In the genomic region with DNA sequence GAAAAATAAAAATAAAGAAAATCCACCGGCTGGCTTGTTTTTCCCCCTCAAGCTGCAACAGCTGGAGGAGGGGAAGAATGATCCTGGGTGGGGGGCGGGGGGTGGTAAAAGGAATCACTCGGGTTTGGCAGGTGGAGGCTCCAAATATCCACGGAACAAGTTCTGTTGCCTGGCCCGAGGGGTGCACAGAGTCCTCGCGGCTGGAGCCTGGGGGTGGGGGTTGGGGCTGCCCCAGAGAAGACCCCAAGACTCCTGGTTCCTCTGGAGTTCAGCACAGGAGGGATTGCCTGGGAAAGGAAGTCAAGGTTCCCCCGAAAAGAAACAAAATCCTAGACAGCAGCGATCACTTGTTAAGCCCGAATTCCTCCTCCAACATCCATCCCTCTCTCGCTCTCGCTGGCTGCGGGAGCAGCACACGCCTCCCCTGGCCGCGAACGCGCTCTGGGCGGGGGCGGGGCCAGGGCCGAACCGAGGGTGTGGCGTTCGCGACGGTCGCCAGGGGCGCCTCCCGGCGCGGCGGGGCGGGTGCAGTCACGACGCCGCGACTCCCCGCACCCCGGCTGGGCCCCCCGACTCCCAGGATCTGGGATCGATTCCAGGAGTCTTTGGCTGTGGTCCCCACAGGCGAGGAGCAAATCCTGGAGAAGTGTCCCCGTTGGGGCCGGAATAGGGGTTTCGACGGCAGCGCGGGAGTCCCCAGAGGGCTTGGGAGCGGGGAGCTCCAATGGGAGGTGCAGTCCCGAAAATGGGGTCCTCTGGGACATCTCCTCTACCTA, we compare ENCODE assay signal across 9 cellular contexts. TPM values are rescaled to one million over a fixed set of nuclear protein-coding genes. Genes with fewer than 3 reads are reported as not detected.
DNase-seq lines count a peak whose midpoint lies in the region; ATAC-seq and TF ChIP-seq lines count a peak whose summit lies in the region.
"Had no signal": no experiment of that assay in that cellular context is flagged by ENCODE, and none has a peak within 500 bp of the region (broad histone marks: within the 10 kb centered on the region; RNA-seq: fewer than 3 reads in every experiment).

A gene (minus strand): TSS at position 443 of the 776 bp plus-strand sequence. CDS start 4,352 bp downstream, outside the sequence.

- H3K9ac ChIP-seq in IMR-90 (ENCODE audit: low read depth, low read length) (no peak within 1 kb of the TSS), iPS-18a (ENCODE audit: low read length) (no peak within 1 kb of the TSS)

- TF ChIP-seq RAD21 in IMR-90 (IDR thresholded peaks at IDR 0.05; ENCODE audit: low read length), result no peak

- no peak within 1 kb of the TSS for H4K5ac ChIP-seq in IMR-90 (ENCODE audit: low read depth, low read length)

- BruUV-seq in IMR-90 (replicated peaks; lab: Mats Ljungman, UMichigan), result no TSS peak

- H2BK5ac ChIP-seq in IMR-90 (ENCODE audit: low read depth, low read length, poor library complexity, severe bottlenecking), result no peak within 1 kb of the TSS

- in situ Hi-C loops in IMR-90 (cut with MboI; ENCODE audit: low sequenced_read_pairs) (no loop called here), GM13977 (cut with MboI; ENCODE audit: low pct_unique_long_range_greater_than_20kb, low sequenced_read_pairs, unreplicated experiment) (no loop called here)

- no peaks in the 10 kb centered on the region for H3K9me3 Mint-ChIP-seq in WTC11
- no peaks in the 10 kb centered on the region for H3K9me3 Mint-ChIP-seq in activated CD4-positive, alpha-beta memory T cell treated with anti-CD3 and anti-CD28 coated beads, Interleukin-2, amount 10 ng/mL, durations not matched to agents 7 days and 5 days

- intact Hi-C loops in IMR-90 (cut with micrococcal nuclease), result no loop called here
- intact Hi-C loops in esophagus squamous epithelium (cut with DNase I), result no loop called here

- no peak within 1 kb of the TSS for H3K56ac ChIP-seq in IMR-90 (ENCODE audit: extremely low read depth, insufficient read depth, low read length)

- no peak within 1 kb of the TSS for H3K14ac ChIP-seq in IMR-90 (replicated peaks; ENCODE audit: low read depth, low read length)

- H3K27me3 ChIP-seq in IMR-90 (ENCODE audit: control insufficient read depth, insufficient read depth, low read length) (peaks cover 19% of the 10 kb centered on the region), iPS-18a (ENCODE audit: control insufficient read depth, insufficient read depth, low read length) (peaks cover 96% of the 10 kb centered on the region), esophagus squamous epithelium (peaks cover 0 to 53% (median 8%) of the 10 kb centered on the region in 4 donors)

- H3K4me1 Mint-ChIP-seq in WTC11, result peaks cover 14% of the 10 kb centered on the region
- no peaks in the 10 kb centered on the region for H3K4me1 Mint-ChIP-seq in activated CD4-positive, alpha-beta memory T cell treated with anti-CD3 and anti-CD28 coated beads, Interleukin-2, amount 10 ng/mL, durations not matched to agents 7 days and 5 days

- TF ChIP-seq CTCF in IMR-90 (conservative IDR thresholded peaks at IDR 0.05; ENCODE audit: low read depth, low read length) (no peak), WTC11 (IDR thresholded peaks at IDR 0.05) (no peak; the same call in 1 of the 2 replicates), GM13977 (IDR thresholded peaks at IDR 0.05; ENCODE audit: extremely low read depth, insufficient read depth, missing control alignments) (no peak), esophagus squamous epithelium (IDR thresholded peaks at IDR 0.05) (no peak)

- no peaks in the 10 kb centered on the region for H3K9me1 ChIP-seq in IMR-90 (ENCODE audit: insufficient read depth, low read length)

- TF ChIP-seq POLR2A in IMR-90 (IDR thresholded peaks at IDR 0.05; ENCODE audit: low read depth, low read length) (no peak), esophagus squamous epithelium (IDR thresholded peaks at IDR 0.05) (no peak)

- POLR2A ChIA-PET in IMR-90 (lab: Charles Lee; ENCODE audit: unreplicated experiment), result no interaction called here
- POLR2A ChIA-PET in WTC11 (lab: Charles Lee), result interaction anchor here (0.7 kb wide), 1 partner anchor 306 kb away, joined by 3 read pairs; a partner anchor contains a TSS
- POLR2A ChIA-PET in activated CD4-positive, alpha-beta memory T cell treated with anti-CD3 and anti-CD28 coated beads, Interleukin-2, amount 10 ng/mL, durations not matched to agents 7 days and 5 days (lab: Charles Lee), result no interaction called here

- H3K4me2 ChIP-seq in IMR-90 (ENCODE audit: low read depth, low read length), result no peak within 1 kb of the TSS; the same call in 1 of the 2 replicates

- no peaks in the 10 kb centered on the region for H3K27me3 Mint-ChIP-seq in WTC11 (ENCODE audit: low read depth)
- H3K27me3 Mint-ChIP-seq in activated CD4-positive, alpha-beta memory T cell treated with anti-CD3 and anti-CD28 coated beads, Interleukin-2, amount 10 ng/mL, durations not matched to agents 7 days and 5 days, result peaks cover 23% of the 10 kb centered on the region

- H3K4me3 ChIP-seq in IMR-90 (ENCODE audit: insufficient read depth, low read depth, low read length) (no peak within 1 kb of the TSS), iPS-18a (ENCODE audit: low read length) (peak within 1 kb of the TSS; percentile 59), esophagus squamous epithelium (peak within 1 kb of the TSS in 2 of 4 donors; percentile 31 to 58)

- H3K4me1 ChIP-seq in IMR-90 (ENCODE audit: control insufficient read depth, insufficient read depth, low read length) (no peaks in the 10 kb centered on the region), iPS-18a (ENCODE audit: control insufficient read depth, low read depth, low read length) (peaks cover 22% of the 10 kb centered on the region), esophagus squamous epithelium (peaks cover 6 to 17% (median 11%) of the 10 kb centered on the region in 3 donors)

- no peak within 1 kb of the TSS for H2AK5ac ChIP-seq in IMR-90 (ENCODE audit: low read depth, low read length)

- no peak within 1 kb of the TSS for H3K4ac ChIP-seq in IMR-90 (ENCODE audit: low read depth, low read length)

- no peak within 1 kb of the TSS for H4K91ac ChIP-seq in IMR-90 (ENCODE audit: insufficient read depth, low read depth, low read length)

- no peak within 1 kb of the TSS for H4K8ac ChIP-seq in IMR-90 (ENCODE audit: low read depth in 2 of 2, low read length in 2 of 2)

- no peak within 1 kb of the TSS for H3K23ac ChIP-seq in IMR-90 (ENCODE audit: low read depth, low read length)

- no peak within 1 kb of the TSS for H2AK9ac ChIP-seq in IMR-90 (replicated peaks; ENCODE audit: low read depth, low read length, poor library complexity)

- ATAC-seq in IMR-90 (ENCODE audit: low read depth), result peak; percentile 37; the same call in 1 of the 2 replicates
- peak; percentile 94 for ATAC-seq in WTC11
- no peak for ATAC-seq in stimulated activated naive CD8-positive, alpha-beta T cell treated with anti-CD3 and anti-CD28 coated beads, Interleukin-15, Interleukin-2, amounts not matched to agents 100 U/mL and 50 U/mL, for 24 hours

- DNase-seq in IMR-90 (no peak), WTC11 (ENCODE audit: low spot score) (peak; percentile 68), GM13977 (ENCODE audit: low spot score) (no peak), NOMO-1 treated with dmso at 0.1 percent for 144 hours (lab: John Stamatoyannopoulos, UW; ENCODE audit: unreplicated experiment) (no peak), esophagus squamous epithelium (lab: John Stamatoyannopoulos, UW) (no peak)
- DNase-seq in stimulated activated naive CD8-positive, alpha-beta T cell treated with anti-CD3 and anti-CD28 coated beads, Interleukin-15, Interleukin-2, amounts not matched to agents 100 U/mL and 50 U/mL, for 24 hours, result peak; percentile 9
- DNase-seq in activated CD4-positive, alpha-beta memory T cell treated with anti-CD3 and anti-CD28 coated beads, Interleukin-2, amount 10 ng/mL, durations not matched to agents 7 days and 5 days, result no peak
- DNase-seq: activated CD4-positive, alpha-beta T cell treated with anti-CD3 and anti-CD28 coated beads for 1 hour had no signal

- no peaks in the 10 kb centered on the region for H3K9me3 ChIP-seq in IMR-90 (ENCODE audit: control insufficient read depth, insufficient read depth, low read length)
- no peaks in the 10 kb centered on the region for H3K9me3 ChIP-seq in iPS-18a (ENCODE audit: control insufficient read depth, low read depth, low read length)
- no peaks in the 10 kb centered on the region for H3K9me3 ChIP-seq in esophagus squamous epithelium

- dilution Hi-C loops in IMR-90 (cut with HindIII; ENCODE audit: low sequenced_read_pairs, unreplicated experiment), result no loop called here

- no peak within 1 kb of the TSS for H2BK20ac ChIP-seq in IMR-90 (ENCODE audit: low read depth, low read length)

- H3K79me1 ChIP-seq in IMR-90 (ENCODE audit: low read depth in 1 of 2, low read length in 2 of 2), result no peaks in the 10 kb centered on the region

- H3K36me3 Mint-ChIP-seq in WTC11, result no peaks in the 10 kb centered on the region
- no peaks in the 10 kb centered on the region for H3K36me3 Mint-ChIP-seq in activated CD4-positive, alpha-beta memory T cell treated with anti-CD3 and anti-CD28 coated beads, Interleukin-2, amount 10 ng/mL, durations not matched to agents 7 days and 5 days (ENCODE audit: low read depth)

- H2BK15ac ChIP-seq in IMR-90 (ENCODE audit: low read depth, low read length), result no peak within 1 kb of the TSS

- whole genome bisulfite sequencing in IMR-90 (ENCODE audit: extremely low coverage in 2 of 2, insufficient read length in 1 of 2), 2 experiments, result 0% methylated on average over 1 of the region's 50 CpGs; no CpG with 5 or more reads in 1 of the 2 experiments
- 4 to 9% methylated on average over 11 to 19 of the region's 50 CpGs for WGBS in esophagus squamous epithelium, 2 donors

- H3K27ac ChIP-seq in IMR-90 (ENCODE audit: insufficient read depth, low read length), result no peak within 1 kb of the TSS
- no peak within 1 kb of the TSS for H3K27ac ChIP-seq in iPS-18a (ENCODE audit: low read length)
- no peak within 1 kb of the TSS for H3K27ac ChIP-seq in esophagus squamous epithelium

- H3K27ac Mint-ChIP-seq in WTC11, result no peak within 1 kb of the TSS
- H3K27ac Mint-ChIP-seq in activated CD4-positive, alpha-beta memory T cell treated with anti-CD3 and anti-CD28 coated beads, Interleukin-2, amount 10 ng/mL, durations not matched to agents 7 days and 5 days, result no peak within 1 kb of the TSS

- peak within 1 kb of the TSS; percentile 63 for H3K4me3 Mint-ChIP-seq in WTC11
- no peak within 1 kb of the TSS for H3K4me3 Mint-ChIP-seq in activated CD4-positive, alpha-beta memory T cell treated with anti-CD3 and anti-CD28 coated beads, Interleukin-2, amount 10 ng/mL, durations not matched to agents 7 days and 5 days

- no peak within 1 kb of the TSS for H2BK120ac ChIP-seq in IMR-90 (ENCODE audit: low read depth, low read length)

- peak within 1 kb of the TSS; percentile 37 for H2AFZ ChIP-seq in IMR-90 (replicated peaks; ENCODE audit: low read length, poor library complexity)

- no peaks in the 10 kb centered on the region for H4K20me1 ChIP-seq in IMR-90 (ENCODE audit: insufficient read depth, low read length)

- CTCF ChIA-PET in IMR-90 (lab: Yijun Ruan, JAX) (no interaction called here), WTC11 (lab: Charles Lee) (no interaction called here)
- CTCF ChIA-PET in activated CD4-positive, alpha-beta memory T cell treated with anti-CD3 and anti-CD28 coated beads, Interleukin-2, amount 10 ng/mL, durations not matched to agents 7 days and 5 days (lab: Charles Lee), result no interaction called here

- no peak within 1 kb of the TSS for H3K18ac ChIP-seq in IMR-90 (ENCODE audit: low read depth, low read length)

- H3K36me3 ChIP-seq in IMR-90 (ENCODE audit: control insufficient read depth, insufficient read depth, low read length) (no peaks in the 10 kb centered on the region), iPS-18a (ENCODE audit: control insufficient read depth, low read depth, low read length) (no peaks in the 10 kb centered on the region), esophagus squamous epithelium (no peaks in the 10 kb centered on the region)

RNA-seq across cellular contexts. Expression of the gene that starts here (rescaled TPM):
- total RNA-seq in IMR-90 (2012; rRNA removed) (not detected in 2 replicates), WTC11 (2021) (0.11 TPM in 1 of 3 replicates, not detected in the others), esophagus squamous epithelium (not detected)
- polyA plus RNA-seq in IMR-90 (2012; rRNA removed), result not detected in 2 replicates
- not detected in 2 replicates for polyA plus RNA-seq in IMR-90 (2012; cell fraction: cytosol; rRNA removed)
- not detected in 2 replicates for polyA plus RNA-seq in IMR-90 (2012; cell fraction: nucleus; rRNA removed; ENCODE audit: low replicate concordance)
- total RNA-seq in activated CD4-positive, alpha-beta memory T cell treated with anti-CD3 and anti-CD28 coated beads, Interleukin-2, amount 10 ng/mL, durations not matched to agents 7 days and 5 days, result not detected

Comparison
In these comparisons a context has a peak if more than half of its experiments do, and no peak if none do; other contexts are left out.
1. Peak in ATAC-seq in IMR-90; RNA of the gene not detected or under 1 TPM.
2. Peak in DNase-seq and ATAC-seq in WTC11; RNA of the gene not detected or under 1 TPM.